ENCODE assay signal across 8 cellular contexts in the genomic region with DNA sequence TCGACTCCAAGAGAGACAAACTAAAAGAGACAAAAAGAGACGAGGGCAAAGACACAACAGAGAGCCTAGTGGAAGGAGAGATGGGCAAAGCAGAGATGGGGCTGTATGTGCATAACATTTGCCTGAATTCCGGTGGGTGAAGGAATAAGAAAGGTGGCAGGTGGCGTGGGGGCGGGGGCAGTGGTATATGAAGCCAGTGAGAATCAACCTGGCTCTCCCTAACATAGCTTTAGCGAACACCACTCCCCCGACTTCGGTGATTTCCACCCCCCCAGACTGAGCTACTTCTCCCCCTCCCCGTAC. TPM values are rescaled to one million over a fixed set of nuclear protein-coding genes. Genes with fewer than 3 reads are reported as not detected.
DNase-seq lines count a peak whose midpoint lies in the region; ATAC-seq and TF ChIP-seq lines count a peak whose summit lies in the region.

No MANE protein-coding gene starts in this region.

- H3K4me3 Mint-ChIP-seq in stimulated activated naive CD8-positive, alpha-beta T cell treated with anti-CD3 and anti-CD28 coated beads, Interleukin-15, Interleukin-2, amounts not matched to agents 100 ng/mL and 50 ng/mL, for 24 hours = peak overlapping the region; percentile 69

- H3K27ac ChIP-seq in breast epithelium = peak overlapping the region; percentile 91 to 95

- peaks cover 42% of the 10 kb centered on the region for H3K27me3 Mint-ChIP-seq in stimulated activated naive CD8-positive, alpha-beta T cell treated with anti-CD3 and anti-CD28 coated beads, Interleukin-15, Interleukin-2, amounts not matched to agents 100 ng/mL and 50 ng/mL, for 24 hours

- no peak for ATAC-seq in stimulated activated naive CD8-positive, alpha-beta T cell treated with anti-CD3 and anti-CD28 coated beads, Interleukin-15, Interleukin-2, amounts not matched to agents 100 U/mL and 50 U/mL, for 24 hours
- ATAC-seq in left colon (no peak), HG02870 (IDR thresholded peaks at IDR 0.05; ENCODE audit: unreplicated experiment) (no peak)

- no peak for TF ChIP-seq POLR2A in breast epithelium (IDR thresholded peaks at IDR 0.05)

- peak overlapping the region; percentile 54 to 89 (median 69) for H3K4me3 ChIP-seq in breast epithelium
- H3K4me3 ChIP-seq in mucosa of stomach (ENCODE audit: low read length) = peak overlapping the region; percentile 51

- no peaks in the 10 kb centered on the region for H3K36me3 Mint-ChIP-seq in stimulated activated naive CD8-positive, alpha-beta T cell treated with anti-CD3 and anti-CD28 coated beads, Interleukin-15, Interleukin-2, amounts not matched to agents 100 ng/mL and 50 ng/mL, for 24 hours (ENCODE audit: low read depth)

- H3K9me3 Mint-ChIP-seq in stimulated activated naive CD8-positive, alpha-beta T cell treated with anti-CD3 and anti-CD28 coated beads, Interleukin-15, Interleukin-2, amounts not matched to agents 100 ng/mL and 50 ng/mL, for 24 hours = no peaks in the 10 kb centered on the region

- H3K9me3 ChIP-seq in breast epithelium (no peaks in the 10 kb centered on the region), mucosa of stomach (ENCODE audit: control insufficient read depth, low read length) (no peaks in the 10 kb centered on the region)

- peaks cover 4 to 9% of the 10 kb centered on the region in 2 donors for H3K4me1 ChIP-seq in breast epithelium
- peaks cover 37% of the 10 kb centered on the region for H3K4me1 ChIP-seq in mucosa of stomach (ENCODE audit: control insufficient read depth, insufficient read depth, low read length)

- H3K27me3 ChIP-seq in breast epithelium = no peaks in the 10 kb centered on the region
- peaks cover 42% of the 10 kb centered on the region for H3K27me3 ChIP-seq in mucosa of stomach (ENCODE audit: control insufficient read depth, insufficient read depth, low read length)

- intact Hi-C loops in breast epithelium (cut with DNase I; ENCODE audit: low total_unique reads) = no loop called here
- intact Hi-C loops in left colon (cut with DNase I, micrococcal nuclease) = no loop called here

- H3K4me1 Mint-ChIP-seq in stimulated activated naive CD8-positive, alpha-beta T cell treated with anti-CD3 and anti-CD28 coated beads, Interleukin-15, Interleukin-2, amounts not matched to agents 100 ng/mL and 50 ng/mL, for 24 hours (ENCODE audit: low read depth) = peaks cover 18% of the 10 kb centered on the region

- peak overlapping the region; percentile 64 for H3K9ac ChIP-seq in mucosa of stomach (ENCODE audit: low read length)

- no peak overlapping the region for H3K27ac Mint-ChIP-seq in stimulated activated naive CD8-positive, alpha-beta T cell treated with anti-CD3 and anti-CD28 coated beads, Interleukin-15, Interleukin-2, amounts not matched to agents 100 ng/mL and 50 ng/mL, for 24 hours

- no peak for TF ChIP-seq CTCF in breast epithelium (IDR thresholded peaks at IDR 0.05)

- no peaks in the 10 kb centered on the region for H3K36me3 ChIP-seq in breast epithelium
- H3K36me3 ChIP-seq in mucosa of stomach (ENCODE audit: control insufficient read depth, insufficient read depth, low read length) = no peaks in the 10 kb centered on the region

- DNase-seq in stimulated activated naive CD8-positive, alpha-beta T cell treated with anti-CD3 and anti-CD28 coated beads, Interleukin-15, Interleukin-2, amounts not matched to agents 100 U/mL and 50 U/mL, for 24 hours = no peak
- DNase-seq in breast epithelium (ENCODE audit: low spot score in 2 of 2) (no peak), hypothalamus (lab: John Stamatoyannopoulos, UW) (no peak), left colon (no peak), ureter (ENCODE audit: low spot score) (no peak)

RNA-seq across cellular contexts. Expression of a gene that starts 1.1 kb away (rescaled TPM):
- total RNA-seq in breast epithelium (1 to 10 TPM; 3.0 to 4.6 (median 3.8) TPM), left colon (1 to 10 TPM; 3.2 to 6.2 TPM), ureter (5.7 TPM)

RNA-seq across cellular contexts. Expression of a gene that starts 17.6 kb away (rescaled TPM):
- total RNA-seq in breast epithelium (10 to 100 TPM; 14.1 to 28.0 (median 25.9) TPM), left colon (1 to 10 TPM; 6.1 to 6.7 TPM), ureter (18.4 TPM)
